In the genomic region with DNA sequence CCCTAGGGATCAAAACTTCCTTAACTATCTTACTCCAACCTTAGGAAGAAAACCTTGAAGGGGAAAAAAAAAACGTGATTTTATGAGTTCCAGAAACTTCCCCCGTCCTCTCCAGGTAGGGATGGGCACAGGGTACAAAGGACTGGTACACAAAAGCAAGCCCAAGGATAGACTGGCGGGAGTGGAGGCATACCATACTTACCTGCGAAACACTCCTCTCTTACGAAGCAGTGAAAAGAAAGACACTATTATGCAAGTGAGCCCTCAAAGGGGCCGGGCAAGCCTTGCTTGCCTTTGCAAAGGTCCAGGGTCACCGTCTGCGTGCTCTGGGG, we compare ENCODE assay signal across 10 cellular contexts. TPM values are rescaled to one million over a fixed set of nuclear protein-coding genes. Genes with fewer than 3 reads are reported as not detected.
A peak's percentile ranks its signal among the peaks of the same experiment; 100 is the strongest.
DNase-seq lines count a peak whose midpoint lies in the region; ATAC-seq and TF ChIP-seq lines count a peak whose summit lies in the region.
"Had no signal": no experiment of that assay in that cellular context is flagged by ENCODE, and none has a peak within 500 bp of the region (broad histone marks: within the 10 kb centered on the region; RNA-seq: fewer than 3 reads in every experiment).

No MANE protein-coding gene starts in this region.

- WGBS in transverse colon (ENCODE audit: low coverage in 1 of 2), 2 donors: 46% methylated on average over 8 of the region's 8 CpGs; no CpG with 5 or more reads in 1 of the 2 donors

- TF ChIP-seq CTCF in lower lobe of right lung (IDR thresholded peaks at IDR 0.05) (no peak), transverse colon (IDR thresholded peaks at IDR 0.05) (no peak)

- no peak for DNase-seq in activated CD4-positive, alpha-beta T cell treated with anti-CD3 and anti-CD28 coated beads for 36 hours
- DNase-seq in activated CD4-positive, alpha-beta T cell treated with anti-CD3 and anti-CD28 coated beads, Interleukin-2, amount 50 U/mL, for 48 hours: no peak
- no peak for DNase-seq in central memory CD8-positive, alpha-beta T cell (ENCODE audit: low spot score in 2 of 2)
- DNase-seq in lower lobe of right lung (no peak), transverse colon (no peak), NCI-H2171 treated with DMSO at 0.1 percent for 48 hours (lab: John Stamatoyannopoulos, UW) (no peak)
- DNase-seq: RPMI8226 had no signal

- TF ChIP-seq EP300 in transverse colon (IDR thresholded peaks at IDR 0.05; ENCODE audit: low read depth): no peak

- no peak for ATAC-seq in activated CD4-positive, alpha-beta T cell treated with anti-CD3 and anti-CD28 coated beads for 36 hours
- no peak for ATAC-seq in central memory CD8-positive, alpha-beta T cell (replicated peaks; ENCODE audit: extremely low read depth, poor library complexity, severe bottlenecking)
- ATAC-seq in lower lobe of right lung (peak; percentile 47 to 68), GM18867 (IDR thresholded peaks at IDR 0.05; ENCODE audit: unreplicated experiment) (no peak)
- ATAC-seq in activated CD4-positive, CD25-positive, alpha-beta regulatory T cell treated with anti-CD3 and anti-CD28 coated beads, Interleukin-2, amount 50 U/mL, for 24 hours: no peak

- H3K36me3 ChIP-seq in lower lobe of right lung (peaks cover 6% of the 10 kb centered on the region), transverse colon (no peaks in the 10 kb centered on the region)
- H3K36me3 ChIP-seq: BLaER1 treated with 17β-estradiol and CSF1 and Interleukin-3, amounts not matched to agents 10 nM and 100 nM had no signal

- POLR2A ChIA-PET in activated CD4-positive, alpha-beta T cell treated with anti-CD3 and anti-CD28 coated beads for 36 hours (lab: Charles Lee): no interaction called here

- no peaks in the 10 kb centered on the region for H3K4me1 ChIP-seq in lower lobe of right lung
- peaks cover 0 to 9% (median 2%) of the 10 kb centered on the region in 4 donors for H3K4me1 ChIP-seq in transverse colon
- H3K4me1 ChIP-seq: BLaER1 treated with 17β-estradiol and CSF1 and Interleukin-3, amounts not matched to agents 10 nM and 100 nM had no signal

- peaks cover 6% of the 10 kb centered on the region for H3K4me1 Mint-ChIP-seq in activated CD4-positive, alpha-beta T cell treated with anti-CD3 and anti-CD28 coated beads for 36 hours
- H3K4me1 Mint-ChIP-seq in central memory CD8-positive, alpha-beta T cell: peaks cover 9% of the 10 kb centered on the region

- no peak overlapping the region for H3K27ac Mint-ChIP-seq in activated CD4-positive, alpha-beta T cell treated with anti-CD3 and anti-CD28 coated beads for 36 hours
- H3K27ac Mint-ChIP-seq in central memory CD8-positive, alpha-beta T cell (ENCODE audit: low read depth): no peak overlapping the region

- no peak for TF ChIP-seq POLR2A in transverse colon (IDR thresholded peaks at IDR 0.05)

- H3K27me3 ChIP-seq in lower lobe of right lung (ENCODE audit: low read depth): no peaks in the 10 kb centered on the region
- no peaks in the 10 kb centered on the region for H3K27me3 ChIP-seq in transverse colon

- in situ Hi-C loops in transverse colon (cut with MboI; ENCODE audit: low pct_ligation_motif_present in 1 of 4, low pct_unique_long_range_greater_than_20kb in 1 of 4, low sequenced_read_pairs in 3 of 4): no loop called here

- H3K27me3 Mint-ChIP-seq in activated CD4-positive, alpha-beta T cell treated with anti-CD3 and anti-CD28 coated beads for 36 hours: peaks cover 8% of the 10 kb centered on the region
- peaks cover 19% of the 10 kb centered on the region for H3K27me3 Mint-ChIP-seq in central memory CD8-positive, alpha-beta T cell

- intact Hi-C loops in activated CD4-positive, alpha-beta T cell treated with anti-CD3 and anti-CD28 coated beads for 36 hours (cut with DNase I, micrococcal nuclease): loop anchor here in 1 of 2 experiments (1.0 kb wide), 2 partner anchors 21 to 123 kb away; no protein-coding TSS in a partner anchor
- intact Hi-C loops in lower lobe of right lung (cut with DNase I): no loop called here
- intact Hi-C loops in transverse colon (cut with DNase I; ENCODE audit: low total_unique reads): no loop called here

- H3K9me3 ChIP-seq in lower lobe of right lung: no peaks in the 10 kb centered on the region
- H3K9me3 ChIP-seq in transverse colon: no peaks in the 10 kb centered on the region

- no peaks in the 10 kb centered on the region for H3K36me3 Mint-ChIP-seq in activated CD4-positive, alpha-beta T cell treated with anti-CD3 and anti-CD28 coated beads for 36 hours (ENCODE audit: low read depth)
- no peaks in the 10 kb centered on the region for H3K36me3 Mint-ChIP-seq in central memory CD8-positive, alpha-beta T cell (ENCODE audit: insufficient read depth)

- H3K27ac ChIP-seq in lower lobe of right lung (peak overlapping the region; percentile 18), transverse colon (peak overlapping the region; percentile 38 to 85 (median 76))
- H3K27ac ChIP-seq: BLaER1 treated with 17β-estradiol and CSF1 and Interleukin-3, amounts not matched to agents 10 nM and 100 nM had no signal

- no peaks in the 10 kb centered on the region for H3K9me3 Mint-ChIP-seq in activated CD4-positive, alpha-beta T cell treated with anti-CD3 and anti-CD28 coated beads for 36 hours (ENCODE audit: low read depth)
- H3K9me3 Mint-ChIP-seq in central memory CD8-positive, alpha-beta T cell: no peaks in the 10 kb centered on the region

- H3K4me3 ChIP-seq in lower lobe of right lung (peak overlapping the region; percentile 62), transverse colon (peak overlapping the region; percentile 18 to 64 (median 46))
- H3K4me3 ChIP-seq: BLaER1 treated with 17β-estradiol and CSF1 and Interleukin-3, amounts not matched to agents 10 nM and 100 nM had no signal

- peak overlapping the region; percentile 75 for H3K4me3 Mint-ChIP-seq in activated CD4-positive, alpha-beta T cell treated with anti-CD3 and anti-CD28 coated beads for 36 hours
- H3K4me3 Mint-ChIP-seq in central memory CD8-positive, alpha-beta T cell: peak overlapping the region; percentile 81

- CTCF ChIA-PET in activated CD4-positive, alpha-beta T cell treated with anti-CD3 and anti-CD28 coated beads for 36 hours (lab: Charles Lee): interaction anchor here (1.4 to 1.5 kb wide), 2 partner anchors 21 to 119 kb away, joined by 3 to 6 read pairs; no protein-coding TSS in a partner anchor

RNA-seq across cellular contexts. Expression of gene TSPAN6, which starts 0.7 kb away (rescaled TPM):
- total RNA-seq in activated CD4-positive, alpha-beta T cell treated with anti-CD3 and anti-CD28 coated beads for 36 hours: under 1 TPM; 0.41 to 0.47 TPM
- total RNA-seq in lower lobe of right lung (12.6 TPM), transverse colon (100 to 1,000 TPM in 2 of 4 donors, 10 to 100 TPM in 2; 16.7 to 114 (median 70.3) TPM)

RNA-seq across cellular contexts. Expression of gene SRPX2, which starts 8.0 kb away (rescaled TPM):
- total RNA-seq in activated CD4-positive, alpha-beta T cell treated with anti-CD3 and anti-CD28 coated beads for 36 hours: not detected
- 16.4 TPM for total RNA-seq in lower lobe of right lung
- 10 to 100 TPM in 2 of 4 donors, 1 to 10 TPM in 2; 9.3 to 72.2 (median 13.1) TPM for total RNA-seq in transverse colon

RNA-seq across cellular contexts. Expression of gene TNMD, which starts 51.2 kb away (rescaled TPM):
- not detected for total RNA-seq in activated CD4-positive, alpha-beta T cell treated with anti-CD3 and anti-CD28 coated beads for 36 hours
- total RNA-seq in lower lobe of right lung (not detected), transverse colon (1 to 10 TPM in 1 of 4 donors, under 1 TPM in 1, not detected in 2; 0.68 to 1.1 TPM)

Comparison
In these comparisons a context has a peak if more than half of its experiments do, and no peak if none do; other contexts are left out.
1. ATAC-seq: peak in lower lobe of right lung (2 of 2); none in activated CD4-positive, alpha-beta T cell treated with anti-CD3 and anti-CD28 coated beads for 36 hours (single experiment), central memory CD8-positive, alpha-beta T cell (single experiment), GM18867 (single experiment) and activated CD4-positive, CD25-positive, alpha-beta regulatory T cell treated with anti-CD3 and anti-CD28 coated beads, Interleukin-2, amount 50 U/mL, for 24 hours (0 of 2).
2. RNA of gene SRPX2, which starts 8.0 kb away (total RNA-seq): 16.4 TPM in lower lobe of right lung (single experiment) and 9.3 to 72.2 TPM in transverse colon; not detected in activated CD4-positive, alpha-beta T cell treated with anti-CD3 and anti-CD28 coated beads for 36 hours; every median in the first group is over 10 times any median in the second.